In the genomic region with DNA sequence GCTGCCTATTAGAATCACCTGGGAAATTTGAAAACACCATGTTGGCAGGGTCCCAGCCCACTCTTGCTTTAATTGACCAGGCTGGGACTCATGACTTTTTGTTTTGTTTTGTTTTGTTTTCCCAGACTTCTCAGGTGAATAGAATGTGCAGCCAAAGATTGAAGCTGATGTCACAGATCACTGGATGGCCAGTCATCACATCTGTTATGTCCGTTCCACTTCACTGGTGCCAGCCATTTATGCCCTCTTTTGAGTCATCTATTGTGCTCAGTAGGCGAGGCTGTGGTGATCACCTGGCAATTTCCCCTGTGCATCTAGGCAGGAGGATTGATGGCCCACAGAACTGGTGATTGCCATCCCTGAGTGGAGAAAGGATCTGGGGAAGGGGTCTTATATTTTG, we compare ENCODE assay signal across 17 cellular contexts.
DNase-seq lines count a peak whose midpoint lies in the region; ATAC-seq and TF ChIP-seq lines count a peak whose summit lies in the region.
"Had no signal": no experiment of that assay in that cellular context is flagged by ENCODE, and none has a peak within 500 bp of the region (broad histone marks: within the 10 kb centered on the region; RNA-seq: fewer than 3 reads in every experiment).

No MANE protein-coding gene starts in this region.

- no peaks in the 10 kb centered on the region for H3K9me3 ChIP-seq in esophagus squamous epithelium
- H3K9me3 ChIP-seq: thoracic aorta had no signal

- DNase-seq in DMS79 (lab: John Stamatoyannopoulos, UW), result peak; percentile 33
- peak; percentile 87 for DNase-seq in NCI-H2029 treated with DMSO at 0.1 percent for 48 hours (lab: John Stamatoyannopoulos, UW)
- DNase-seq in epithelial cell of esophagus (ENCODE audit: low read depth), result peak; percentile 4
- DNase-seq in dedifferentiated amniotic fluid mesenchymal stem cell (ENCODE audit: extremely low spot score), result no peak
- DNase-seq in ureter (ENCODE audit: low spot score), result no peak
- no peak for DNase-seq in DMS 273 (lab: John Stamatoyannopoulos, UW; ENCODE audit: unreplicated experiment)
- DNase-seq in esophagus squamous epithelium (lab: John Stamatoyannopoulos, UW), result no peak
- DNase-seq: activated CD4-positive, alpha-beta T cell treated with anti-CD3 and anti-CD28 coated beads for 36 hours; activated naive CD8-positive, alpha-beta T cell treated with anti-CD3 and anti-CD28 coated beads, Interleukin-2, amount 10 ng/mL, durations not matched to agents 7 days and 5 days; activated T-cell treated with anti-CD3 and anti-CD28 coated beads, Interleukin-2, amount 50 U/mL, for 1 hour; central memory CD4-positive, alpha-beta T cell; Karpas-422; NCI-H446 treated with DMSO at 0.1 percent for 48 hours had no signal

- H3K27ac ChIP-seq in esophagus squamous epithelium, result no peak overlapping the region
- H3K27ac ChIP-seq: HL-60, thoracic aorta had no signal

- WGBS in esophagus squamous epithelium, 2 donors, result 38 to 65% methylated on average over 2 of the region's 2 CpGs

- H3K27me3 ChIP-seq in esophagus squamous epithelium, result no peaks in the 10 kb centered on the region

- H3K4me1 ChIP-seq in esophagus squamous epithelium, result no peaks in the 10 kb centered on the region

- no peaks in the 10 kb centered on the region for H3K36me3 ChIP-seq in esophagus squamous epithelium
- H3K36me3 ChIP-seq: thoracic aorta had no signal

- H3K4me3 ChIP-seq in epithelial cell of esophagus (ENCODE audit: low read length), result no peak overlapping the region
- H3K4me3 ChIP-seq in esophagus squamous epithelium, result no peak overlapping the region
- H3K4me3 ChIP-seq: GM23338, thoracic aorta had no signal

- peak; percentile 48 for ATAC-seq in GM21723 (IDR thresholded peaks at IDR 0.05; ENCODE audit: unreplicated experiment)
- ATAC-seq: activated CD4-positive, alpha-beta T cell treated with anti-CD3 and anti-CD28 coated beads for 36 hours; GM23338 had no signal

- intact Hi-C loops in esophagus squamous epithelium (cut with DNase I), result no loop called here

- no peak for TF ChIP-seq CTCF in epithelial cell of esophagus (IDR thresholded peaks at IDR 0.05; ENCODE audit: insufficient read depth, low read depth, low read length, missing control alignments)
- TF ChIP-seq CTCF in esophagus squamous epithelium (IDR thresholded peaks at IDR 0.05), result no peak

- no peak for TF ChIP-seq POLR2A in esophagus squamous epithelium (IDR thresholded peaks at IDR 0.05)

Comparison
In these comparisons a context has a peak if more than half of its experiments do, and no peak if none do; other contexts are left out.
1. DNase-seq: peak in DMS79 (single experiment), NCI-H2029 treated with DMSO at 0.1 percent for 48 hours (single experiment) and epithelial cell of esophagus (single experiment); none in dedifferentiated amniotic fluid mesenchymal stem cell (single experiment), ureter (single experiment), DMS 273 (single experiment) and esophagus squamous epithelium (single experiment).